Comparison of ENCODE assay signal across 14 cellular contexts in the genomic region with DNA sequence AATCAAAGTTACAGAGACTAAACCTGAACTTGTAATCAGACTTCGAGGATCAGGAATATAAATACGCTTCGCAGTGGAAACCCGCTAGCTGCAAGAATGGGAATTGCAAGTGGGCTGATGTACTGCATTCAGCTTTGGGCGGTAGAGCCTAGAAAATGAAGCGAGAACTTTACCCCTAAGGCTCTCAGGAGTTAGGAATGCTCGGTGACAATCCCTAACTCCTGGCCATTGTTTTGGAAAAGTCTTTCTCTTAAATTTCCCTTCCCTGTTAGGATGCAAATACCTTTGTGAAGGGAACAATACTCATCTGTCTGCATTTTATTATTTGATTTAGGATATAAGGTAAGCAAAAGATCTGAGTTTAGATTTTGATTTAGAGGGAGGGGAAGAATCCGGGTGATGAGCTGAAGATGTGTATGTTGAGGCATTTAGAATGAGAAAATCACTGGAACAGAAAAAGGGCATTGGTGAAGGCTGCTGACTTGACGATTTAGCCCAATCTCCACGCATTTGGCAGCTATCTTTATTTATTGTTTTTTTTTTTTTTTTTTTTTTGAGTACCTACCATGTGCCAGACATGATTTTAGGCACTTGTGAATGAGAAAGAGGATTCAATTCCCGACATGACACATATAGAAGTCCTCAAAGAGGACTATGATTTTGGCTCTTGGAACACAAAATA. TPM values are rescaled to one million over a fixed set of nuclear protein-coding genes. Genes with fewer than 3 reads are reported as not detected.
DNase-seq lines count a peak whose midpoint lies in the region; TF ChIP-seq lines count a peak whose summit lies in the region.
"Had no signal": no experiment of that assay in that cellular context is flagged by ENCODE, and none has a peak within 500 bp of the region (broad histone marks: within the 10 kb centered on the region; RNA-seq: fewer than 3 reads in every experiment).

No MANE protein-coding gene starts in this region.

- no peak for TF ChIP-seq POLR2A in stomach (IDR thresholded peaks at IDR 0.05)

- peaks cover 39% of the 10 kb centered on the region for H3K27me3 ChIP-seq in iPS-18a (ENCODE audit: control insufficient read depth, insufficient read depth, low read length)
- H3K27me3 ChIP-seq in stomach = peaks cover 0 to 31% (median 12%) of the 10 kb centered on the region in 3 donors
- H3K27me3 ChIP-seq: ovary had no signal

- H3K36me3 ChIP-seq in iPS-18a (ENCODE audit: control insufficient read depth, low read depth, low read length) (no peaks in the 10 kb centered on the region), stomach (no peaks in the 10 kb centered on the region)
- H3K36me3 ChIP-seq: ovary had no signal

- no peak for TF ChIP-seq EP300 in stomach (IDR thresholded peaks at IDR 0.05)

- H3K27ac ChIP-seq in iPS-18a (ENCODE audit: low read length) (no peak overlapping the region), stomach (peak overlapping the region in 4 of 5 donors; percentile 9 to 93 (median 91))
- H3K27ac ChIP-seq: ovary had no signal

- DNase-seq in NCI-H82 (lab: John Stamatoyannopoulos, UW) (peak; percentile 25), NCI-H82 treated with DMSO at 0.1 percent for 48 hours (lab: John Stamatoyannopoulos, UW; ENCODE audit: unreplicated experiment) (no peak), astrocyte of the hippocampus (ENCODE audit: low read depth, low spot score) (peak; percentile 48), stomach (no peak), SIG-M5 treated with dmso at 0.1 percent for 504 hours (lab: John Stamatoyannopoulos, UW; ENCODE audit: unreplicated experiment) (no peak), activated gamma-delta T cell (lab: John Stamatoyannopoulos, UW) (no peak)
- no peak for DNase-seq in activated CD4-positive, CD25-positive, alpha-beta regulatory T cell treated with anti-CD3 and anti-CD28 coated beads, Interleukin-2, amount 50 U/mL, for 72 hours
- DNase-seq: activated CD4-positive, alpha-beta memory T cell treated with anti-CD3 and anti-CD28 coated beads for 36 hours; activated gamma-delta T cell treated with Interleukin-2 at 50 U/mL for 16 hours; left ventricle myocardium superior; ovary; T-helper 9 cell had no signal

- H3K9me3 ChIP-seq in iPS-18a (ENCODE audit: control insufficient read depth, low read depth, low read length) (no peaks in the 10 kb centered on the region), stomach (no peaks in the 10 kb centered on the region)
- H3K9me3 ChIP-seq: ovary had no signal

- WGBS in stomach, 5 donors = 21 to 37% (median 27%) methylated on average over 11 of the region's 11 CpGs

- peak in 5 of 7 experiments; percentile 32 to 75 (median 60) for TF ChIP-seq CTCF in stomach (IDR thresholded peaks at IDR 0.05)

- H3K4me1 ChIP-seq in iPS-18a (ENCODE audit: control insufficient read depth, low read depth, low read length) = peaks cover 49% of the 10 kb centered on the region
- peaks cover 5 to 40% (median 21%) of the 10 kb centered on the region in 4 donors for H3K4me1 ChIP-seq in stomach

- no peak overlapping the region for H3K9ac ChIP-seq in iPS-18a (ENCODE audit: low read length)

- intact Hi-C loops in stomach (cut with DNase I; ENCODE audit: low total_unique reads) = no loop called here

- H3K4me3 ChIP-seq in iPS-18a (ENCODE audit: low read length) = peak overlapping the region; percentile 74
- H3K4me3 ChIP-seq in stomach = no peak overlapping the region
- H3K4me3 ChIP-seq: ovary had no signal

RNA-seq across cellular contexts. Expression of a gene that starts 2.2 kb away (rescaled TPM):
- 100 to 1,000 TPM in 1 of 5 donors, 10 to 100 TPM in 2, 1 to 10 TPM in 2; 7.2 to 169 (median 14.2) TPM for total RNA-seq in stomach
- polyA plus RNA-seq in stomach = 10 to 100 TPM in 1 of 3 donors, 1 to 10 TPM in 2; 6.4 to 12.4 (median 9.8) TPM
- total RNA-seq: activated CD4-positive, alpha-beta memory T cell treated with anti-CD3 and anti-CD28 coated beads for 36 hours; fibroblast of villous mesenchyme; left ventricle myocardium superior had no signal

Comparison
In these comparisons a context has a peak if more than half of its experiments do, and no peak if none do; other contexts are left out.
1. DNase-seq: peak in NCI-H82 (single experiment) and astrocyte of the hippocampus (single experiment); none in NCI-H82 treated with DMSO at 0.1 percent for 48 hours (single experiment), stomach (single experiment), SIG-M5 treated with dmso at 0.1 percent for 504 hours (single experiment), activated gamma-delta T cell (single experiment) and activated CD4-positive, CD25-positive, alpha-beta regulatory T cell treated with anti-CD3 and anti-CD28 coated beads, Interleukin-2, amount 50 U/mL, for 72 hours (single experiment).